ENCODE assay signal across 9 cellular contexts in the genomic region with DNA sequence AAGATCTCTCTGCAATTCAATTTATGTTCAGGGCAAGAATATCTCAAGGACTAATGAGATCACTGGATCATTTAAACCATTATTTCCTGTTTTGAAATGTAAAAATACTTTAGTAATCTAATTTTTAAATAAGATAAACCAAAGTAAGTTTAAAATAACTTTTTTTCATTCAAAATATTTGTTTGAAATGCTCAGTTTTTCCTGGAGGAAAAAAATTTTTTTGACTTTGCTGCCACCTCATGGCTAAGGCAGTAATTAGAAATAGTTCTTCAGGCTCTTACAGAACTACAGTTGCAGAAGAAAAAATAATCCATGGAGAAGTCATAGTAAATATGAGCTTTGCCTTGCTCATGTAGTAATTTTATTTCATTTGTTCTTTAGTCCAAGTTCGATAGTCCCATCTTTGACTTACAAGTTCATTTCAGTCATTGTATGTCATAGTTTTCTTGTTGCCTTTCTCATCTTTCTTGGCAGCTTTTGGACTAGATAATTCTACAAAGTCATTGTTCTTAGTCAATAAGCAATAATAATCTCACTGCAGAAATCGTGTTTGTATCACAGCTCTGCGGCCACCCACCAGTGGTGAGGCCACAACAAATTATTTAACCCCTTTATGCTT.
DNase-seq lines count a peak whose midpoint lies in the region; ATAC-seq, FAIRE-seq and TF ChIP-seq lines count a peak whose summit lies in the region.
"Had no signal": no experiment of that assay in that cellular context is flagged by ENCODE, and none has a peak within 500 bp of the region (broad histone marks: within the 10 kb centered on the region; RNA-seq: fewer than 3 reads in every experiment).

No MANE protein-coding gene starts in this region.

- H4K20me1 ChIP-seq in K562 (replicated peaks; ENCODE audit: control insufficient read depth, insufficient read depth, low read length), result no peaks in the 10 kb centered on the region

- no peaks in the 10 kb centered on the region for H3K36me3 ChIP-seq in K562 (ENCODE audit: control insufficient read depth, insufficient read depth, low read length)

- WGBS in K562 (ENCODE audit: insufficient coverage, low coverage, missing lambda C conversion rate), result 3% methylated on average over 3 of the region's 3 CpGs

- no peaks in the 10 kb centered on the region for H3K9me3 Mint-ChIP-seq in activated T-cell treated with anti-CD3 and anti-CD28 coated beads, Interleukin-2, amount 50 U/mL, for 72 hours
- H3K9me3 Mint-ChIP-seq: activated naive CD8-positive, alpha-beta T cell treated with anti-CD3 and anti-CD28 coated beads, Interleukin-2, amount 10 ng/mL, durations not matched to agents 7 days and 5 days had no signal

- H3K9me1 ChIP-seq in K562 (ENCODE audit: control insufficient read depth, insufficient read depth, low read length), result no peaks in the 10 kb centered on the region

- no peak for TF ChIP-seq EP300 in K562 (IDR thresholded peaks at IDR 0.05; ENCODE audit: low read length)

- no peaks in the 10 kb centered on the region for H3K79me2 ChIP-seq in K562 (ENCODE audit: control insufficient read depth, insufficient read depth, low read length)

- FAIRE-seq in K562 (lab: Jason Lieb, UNC), result no peak

- no peak overlapping the region for H3K4me3 Mint-ChIP-seq in activated T-cell treated with anti-CD3 and anti-CD28 coated beads, Interleukin-2, amount 50 U/mL, for 72 hours
- H3K4me3 Mint-ChIP-seq: activated naive CD8-positive, alpha-beta T cell treated with anti-CD3 and anti-CD28 coated beads, Interleukin-2, amount 10 ng/mL, durations not matched to agents 7 days and 5 days had no signal

- no peak overlapping the region for H3K4me2 ChIP-seq in K562 (ENCODE audit: insufficient read depth, low read length)

- intact Hi-C loops in K562 (cut with micrococcal nuclease), result loop anchor here (5.0 to 10.0 kb wide), 3 partner anchors 359 to 1862 kb away; no protein-coding TSS in a partner anchor

- no peak overlapping the region for H3K27ac ChIP-seq in K562 (ENCODE audit: extremely low read depth, low read depth, low read length)

- POLR2A ChIA-PET in K562 (lab: Yijun Ruan, JAX), result no interaction called here

- no peak overlapping the region for H3K27ac Mint-ChIP-seq in activated T-cell treated with anti-CD3 and anti-CD28 coated beads, Interleukin-2, amount 50 U/mL, for 72 hours
- H3K27ac Mint-ChIP-seq: activated naive CD8-positive, alpha-beta T cell treated with anti-CD3 and anti-CD28 coated beads, Interleukin-2, amount 10 ng/mL, durations not matched to agents 7 days and 5 days had no signal

- no peak overlapping the region for H3K4me3 ChIP-seq in K562

- no peak for TF ChIP-seq POLR2A in K562 (conservative IDR thresholded peaks at IDR 0.05)

- no TSS peak for BruUV-seq in K562 (replicated peaks; lab: Mats Ljungman, UMichigan)

- DNase-seq in activated T-cell treated with anti-CD3 and anti-CD28 coated beads, Interleukin-2, amount 50 U/mL, for 72 hours, result peak in 1 of 2 donors; percentile 30
- DNase-seq in activated T-cell treated with anti-CD3 and anti-CD28 coated beads for 4 hours, result no peak
- DNase-seq in MV-4-11 (lab: John Stamatoyannopoulos, UW), result peak; percentile 45
- peak in 1 of 4 experiments; percentile 3 for DNase-seq in K562 (ENCODE audit: extremely low read depth in 1 of 4, low spot score in 3 of 4)
- peak; percentile 50 to 52 for DNase-seq in lung microvascular endothelial cell (ENCODE audit: low read depth in 2 of 2)
- DNase-seq in stimulated activated CD4-positive, alpha-beta T cell treated with anti-CD3 and anti-CD28 coated beads, Interleukin-4, amount 100 ng/mL, for 4 hours, result no peak
- DNase-seq: activated naive CD8-positive, alpha-beta T cell treated with anti-CD3 and anti-CD28 coated beads, Interleukin-2, amount 10 ng/mL, durations not matched to agents 7 days and 5 days had no signal

- H3K4me1 Mint-ChIP-seq in activated T-cell treated with anti-CD3 and anti-CD28 coated beads, Interleukin-2, amount 50 U/mL, for 72 hours (ENCODE audit: low read depth), result peaks cover 8% of the 10 kb centered on the region

- in situ Hi-C loops in K562 (cut with MboI), result no loop called here

- peak in 1 of 3 experiments; percentile 38; a peak in 2 of 6 replicates for TF ChIP-seq CTCF in K562 (IDR thresholded peaks at IDR 0.05 in 2 of 3, conservative IDR thresholded peaks at IDR 0.05 in 1 of 3; ENCODE audit: insufficient read depth in 2 of 3, low read depth in 1 of 3, low read length in 3 of 3)

- H3K27me3 ChIP-seq in K562 (ENCODE audit: control insufficient read depth in 2 of 2, insufficient read depth in 2 of 2, low read length in 2 of 2), result no peaks in the 10 kb centered on the region

- CTCF ChIA-PET in K562 (lab: Yijun Ruan, JAX; ENCODE audit: low intra/inter-chr PET ratio), result interaction anchor here (0.7 kb wide), 1 partner anchor 724 kb away, joined by 5 read pairs; no protein-coding TSS in a partner anchor

- H3K27me3 Mint-ChIP-seq in activated T-cell treated with anti-CD3 and anti-CD28 coated beads, Interleukin-2, amount 50 U/mL, for 72 hours (ENCODE audit: low read depth), result no peaks in the 10 kb centered on the region

- no peaks in the 10 kb centered on the region for H3K4me1 ChIP-seq in K562 (replicated peaks in 1 of 2; ENCODE audit: control insufficient read depth in 2 of 2, insufficient read depth in 2 of 2, low read length in 2 of 2)

- H2AFZ ChIP-seq in K562 (ENCODE audit: low read depth, low read length), result no peak overlapping the region

- peak; percentile 35 to 41 for ATAC-seq in activated T-cell treated with anti-CD3 and anti-CD28 coated beads, Interleukin-2, amount 50 U/mL, for 72 hours (replicated peaks in 1 of 2)
- ATAC-seq in K562 (no peak), GM19023 (IDR thresholded peaks at IDR 0.05; ENCODE audit: unreplicated experiment) (no peak), GM21619 (IDR thresholded peaks at IDR 0.05; ENCODE audit: unreplicated experiment) (no peak)

- TF ChIP-seq RAD21 in K562 (CRISPR knock-in tag; conservative IDR thresholded peaks at IDR 0.05 in 1 of 2, IDR thresholded peaks at IDR 0.05 in 1 of 2), result peak; percentile 34 to 54; a peak in 3 of 4 replicates

- no peak overlapping the region for H3K9ac ChIP-seq in K562 (ENCODE audit: insufficient read depth in 1 of 2, low read depth in 2 of 2, low read length in 2 of 2)

- no peaks in the 10 kb centered on the region; the same call in 1 of the 2 replicates for H3K9me3 ChIP-seq in K562 (replicated peaks; ENCODE audit: control insufficient read depth, insufficient read depth, low read depth, low read length)

- no peaks in the 10 kb centered on the region for H3K36me3 Mint-ChIP-seq in activated T-cell treated with anti-CD3 and anti-CD28 coated beads, Interleukin-2, amount 50 U/mL, for 72 hours (ENCODE audit: insufficient read depth in 2 of 2)

TF ChIP-seq in K562, 482 proteins besides CTCF, POLR2A, EP300 and RAD21:
- TF ChIP-seq PHF8 (IDR thresholded peaks at IDR 0.05; ENCODE audit: borderline replicate concordance, low read length) (no peak), SAFB2 (IDR thresholded peaks at IDR 0.05; ENCODE audit: borderline replicate concordance, low read depth, low read length, severe bottlenecking) (no peak), TAF7 (tag; IDR thresholded peaks at IDR 0.05) (no peak), SMAD3 (CRISPR knock-in tag; conservative IDR thresholded peaks at IDR 0.05) (no peak), ELF2 (CRISPR knock-in tag; IDR thresholded peaks at IDR 0.05) (no peak), SRSF3 (IDR thresholded peaks at IDR 0.05; ENCODE audit: insufficient read depth, low read length) (no peak), ETV5 (CRISPR knock-in tag; IDR thresholded peaks at IDR 0.05; ENCODE audit: low read depth) (no peak), ZFP30 (CRISPR knock-in tag; IDR thresholded peaks at IDR 0.05; ENCODE audit: borderline replicate concordance) (no peak), ZFP36 (IDR thresholded peaks at IDR 0.05; ENCODE audit: low read depth, low read length, partially characterized antibody) (no peak)
- TF ChIP-seq, protein P1, sequence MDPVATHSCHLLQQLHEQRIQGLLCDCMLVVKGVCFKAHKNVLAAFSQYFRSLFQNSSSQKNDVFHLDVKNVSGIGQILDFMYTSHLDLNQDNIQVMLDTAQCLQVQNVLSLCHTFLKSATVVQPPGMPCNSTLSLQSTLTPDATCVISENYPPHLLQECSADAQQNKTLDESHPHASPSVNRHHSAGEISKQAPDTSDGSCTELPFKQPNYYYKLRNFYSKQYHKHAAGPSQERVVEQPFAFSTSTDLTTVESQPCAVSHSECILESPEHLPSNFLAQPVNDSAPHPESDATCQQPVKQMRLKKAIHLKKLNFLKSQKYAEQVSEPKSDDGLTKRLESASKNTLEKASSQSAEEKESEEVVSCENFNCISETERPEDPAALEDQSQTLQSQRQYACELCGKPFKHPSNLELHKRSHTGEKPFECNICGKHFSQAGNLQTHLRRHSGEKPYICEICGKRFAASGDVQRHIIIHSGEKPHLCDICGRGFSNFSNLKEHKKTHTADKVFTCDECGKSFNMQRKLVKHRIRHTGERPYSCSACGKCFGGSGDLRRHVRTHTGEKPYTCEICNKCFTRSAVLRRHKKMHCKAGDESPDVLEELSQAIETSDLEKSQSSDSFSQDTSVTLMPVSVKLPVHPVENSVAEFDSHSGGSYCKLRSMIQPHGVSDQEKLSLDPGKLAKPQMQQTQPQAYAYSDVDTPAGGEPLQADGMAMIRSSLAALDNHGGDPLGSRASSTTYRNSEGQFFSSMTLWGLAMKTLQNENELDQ (CRISPR knock-in tag; IDR thresholded peaks at IDR 0.05; ENCODE audit: borderline replicate concordance), result no peak
- TF ChIP-seq, protein P2, sequence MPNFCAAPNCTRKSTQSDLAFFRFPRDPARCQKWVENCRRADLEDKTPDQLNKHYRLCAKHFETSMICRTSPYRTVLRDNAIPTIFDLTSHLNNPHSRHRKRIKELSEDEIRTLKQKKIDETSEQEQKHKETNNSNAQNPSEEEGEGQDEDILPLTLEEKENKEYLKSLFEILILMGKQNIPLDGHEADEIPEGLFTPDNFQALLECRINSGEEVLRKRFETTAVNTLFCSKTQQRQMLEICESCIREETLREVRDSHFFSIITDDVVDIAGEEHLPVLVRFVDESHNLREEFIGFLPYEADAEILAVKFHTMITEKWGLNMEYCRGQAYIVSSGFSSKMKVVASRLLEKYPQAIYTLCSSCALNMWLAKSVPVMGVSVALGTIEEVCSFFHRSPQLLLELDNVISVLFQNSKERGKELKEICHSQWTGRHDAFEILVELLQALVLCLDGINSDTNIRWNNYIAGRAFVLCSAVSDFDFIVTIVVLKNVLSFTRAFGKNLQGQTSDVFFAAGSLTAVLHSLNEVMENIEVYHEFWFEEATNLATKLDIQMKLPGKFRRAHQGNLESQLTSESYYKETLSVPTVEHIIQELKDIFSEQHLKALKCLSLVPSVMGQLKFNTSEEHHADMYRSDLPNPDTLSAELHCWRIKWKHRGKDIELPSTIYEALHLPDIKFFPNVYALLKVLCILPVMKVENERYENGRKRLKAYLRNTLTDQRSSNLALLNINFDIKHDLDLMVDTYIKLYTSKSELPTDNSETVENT (CRISPR knock-in tag; IDR thresholded peaks at IDR 0.05), result no peak

Comparison
In these comparisons a context has a peak if more than half of its experiments do, and no peak if none do; other contexts are left out.
1. ATAC-seq: peak in activated T-cell treated with anti-CD3 and anti-CD28 coated beads, Interleukin-2, amount 50 U/mL, for 72 hours (2 of 2); none in K562 (single experiment), GM19023 (single experiment) and GM21619 (single experiment).
2. DNase-seq: peak in MV-4-11 (single experiment) and lung microvascular endothelial cell (2 of 2); none in activated T-cell treated with anti-CD3 and anti-CD28 coated beads for 4 hours (single experiment) and stimulated activated CD4-positive, alpha-beta T cell treated with anti-CD3 and anti-CD28 coated beads, Interleukin-4, amount 100 ng/mL, for 4 hours (0 of 2).